In the genomic region with DNA sequence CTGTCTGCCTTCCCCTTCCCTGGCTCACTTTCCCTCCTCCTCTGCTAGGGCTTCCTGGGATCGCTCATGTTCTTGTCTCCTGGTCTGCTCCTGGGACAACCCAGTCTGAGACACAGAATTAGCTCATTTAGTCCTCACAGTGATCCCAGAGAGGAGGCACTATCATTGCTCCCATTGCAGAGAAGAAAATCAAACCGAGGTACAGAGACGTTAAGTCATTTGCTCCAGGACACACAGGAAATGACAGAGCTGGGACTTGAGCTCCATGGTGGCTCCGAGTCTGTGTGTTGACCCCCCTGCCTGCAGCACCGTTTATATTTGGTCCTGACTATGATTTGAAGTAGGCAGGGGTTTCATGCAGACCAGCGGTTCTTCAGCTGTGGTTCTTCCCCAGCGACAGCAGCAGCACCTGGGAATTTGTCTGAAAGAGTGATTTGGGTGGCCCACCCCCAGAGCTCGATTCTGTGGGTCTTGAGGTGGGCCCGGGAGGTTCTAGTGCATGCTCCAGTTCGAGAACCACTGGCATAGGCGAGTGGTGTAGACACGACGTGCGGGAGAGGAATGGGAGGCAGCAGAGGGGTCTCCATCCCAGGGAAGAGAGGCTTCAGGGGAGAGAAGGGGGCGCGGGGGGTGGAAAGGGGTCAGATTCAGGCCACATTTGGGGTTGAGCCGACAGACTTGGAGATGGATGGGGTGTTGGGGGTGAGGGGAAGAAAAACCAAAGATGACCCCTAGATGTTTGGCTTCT, we compare ENCODE assay signal across 16 cellular contexts. TPM values are rescaled to one million over a fixed set of nuclear protein-coding genes. Genes with fewer than 3 reads are reported as not detected.
DNase-seq lines count a peak whose midpoint lies in the region; ATAC-seq and TF ChIP-seq lines count a peak whose summit lies in the region.
"Had no signal": no experiment of that assay in that cellular context is flagged by ENCODE, and none has a peak within 500 bp of the region (broad histone marks: within the 10 kb centered on the region; RNA-seq: fewer than 3 reads in every experiment).

No MANE protein-coding gene starts in this region.

- H3K4me2 ChIP-seq in neural progenitor cell, result no peak overlapping the region
- H3K4me2 ChIP-seq: A549, BLaER1 had no signal

- H3K36me3 ChIP-seq in duodenal mucosa (ENCODE audit: control insufficient read depth in 1 of 2, insufficient read depth in 2 of 2, low read length in 2 of 2) (no peaks in the 10 kb centered on the region), right lobe of liver (no peaks in the 10 kb centered on the region), neural progenitor cell (no peaks in the 10 kb centered on the region), tibial artery (no peaks in the 10 kb centered on the region), gastrocnemius medialis (no peaks in the 10 kb centered on the region)
- H3K36me3 ChIP-seq: BLaER1 had no signal

- no peak for DNase-seq in right lobe of liver
- DNase-seq in neural progenitor cell (ENCODE audit: low spot score), result no peak
- no peak for DNase-seq in tibial artery
- no peak for DNase-seq in NOMO-1 treated with dmso at 0.1 percent for 144 hours (lab: John Stamatoyannopoulos, UW; ENCODE audit: unreplicated experiment)
- DNase-seq in Ammon's horn (ENCODE audit: low spot score), result no peak
- no peak for DNase-seq in GM19238 (ENCODE audit: insufficient read length, low spot score)
- no peak for DNase-seq in gastrocnemius medialis
- DNase-seq: Caco-2; CD8-positive, alpha-beta memory T cell; DND-41; GDM1; IMR-90 had no signal

- H3K4me3 ChIP-seq in duodenal mucosa (ENCODE audit: low read depth in 1 of 2, low read length in 2 of 2) (no peak overlapping the region), right lobe of liver (no peak overlapping the region), neural progenitor cell (no peak overlapping the region), tibial artery (no peak overlapping the region), gastrocnemius medialis (no peak overlapping the region)
- H3K4me3 ChIP-seq: A549, BLaER1 had no signal

- H3K27ac ChIP-seq in duodenal mucosa (ENCODE audit: low read depth, low read length), result peak overlapping the region; percentile 37
- H3K27ac ChIP-seq in right lobe of liver, result peak overlapping the region in 2 of 3 donors; percentile 96 to 98
- no peak overlapping the region for H3K27ac ChIP-seq in neural progenitor cell
- peak overlapping the region; percentile 87 to 95 for H3K27ac ChIP-seq in tibial artery
- H3K27ac ChIP-seq in gastrocnemius medialis, result no peak overlapping the region
- H3K27ac ChIP-seq: A549, BLaER1 had no signal

- 73% methylated on average over 16 of the region's 17 CpGs for WGBS in right lobe of liver (ENCODE audit: insufficient coverage, low coverage, low lambda C conversion rate, missing lambda C conversion rate)

- H3F3A ChIP-seq in neural progenitor cell (ENCODE audit: low read depth), result no peaks in the 10 kb centered on the region

- peaks cover 19% of the 10 kb centered on the region for H3K27me3 Mint-ChIP-seq in neural progenitor cell (ENCODE audit: insufficient read depth, low read depth)

- H3K4me1 Mint-ChIP-seq in neural progenitor cell, result peaks cover 19% of the 10 kb centered on the region
- H3K4me1 Mint-ChIP-seq: CD8-positive, alpha-beta memory T cell had no signal

- intact Hi-C loops in right lobe of liver (cut with DNase I) (loop anchor here in 1 of 2 donors (5.0 kb wide), 1 partner anchor 58 kb away; a partner anchor contains a TSS), tibial artery (cut with DNase I; ENCODE audit: low total_unique reads) (loop anchor here (10.0 kb wide), 1 partner anchor 559 kb away; no protein-coding TSS in a partner anchor), gastrocnemius medialis (cut with DNase I; ENCODE audit: low total_unique reads) (no loop called here)

- no peaks in the 10 kb centered on the region for H4K20me1 ChIP-seq in neural progenitor cell (ENCODE audit: low read depth)
- H4K20me1 ChIP-seq: BLaER1 had no signal

- no peak overlapping the region for H3K4me3 Mint-ChIP-seq in neural progenitor cell
- H3K4me3 Mint-ChIP-seq: CD8-positive, alpha-beta memory T cell had no signal

- H3K9ac ChIP-seq in duodenal mucosa (ENCODE audit: low read depth in 1 of 2, low read length in 2 of 2) (peak overlapping the region in 1 of 2 donors; percentile 7), neural progenitor cell (no peak overlapping the region)
- H3K9ac ChIP-seq: BLaER1 had no signal

- H3K9me3 Mint-ChIP-seq in neural progenitor cell, result peaks cover 6% of the 10 kb centered on the region

- H3K27me3 ChIP-seq in duodenal mucosa (ENCODE audit: control insufficient read depth in 1 of 2, insufficient read depth in 2 of 2, low read length in 2 of 2), result peaks cover 0 to 2% of the 10 kb centered on the region in 2 donors
- H3K27me3 ChIP-seq in right lobe of liver, result no peaks in the 10 kb centered on the region
- H3K27me3 ChIP-seq in neural progenitor cell, result no peaks in the 10 kb centered on the region
- H3K27me3 ChIP-seq in tibial artery, result peaks cover 0 to under 1% of the 10 kb centered on the region in 2 donors
- peaks cover 2 to 11% (median 6%) of the 10 kb centered on the region in 3 donors for H3K27me3 ChIP-seq in gastrocnemius medialis

- H3K4me1 ChIP-seq in duodenal mucosa (ENCODE audit: control insufficient read depth in 1 of 2, insufficient read depth in 2 of 2, low read length in 2 of 2), result peaks cover 42 to 54% of the 10 kb centered on the region in 2 donors
- H3K4me1 ChIP-seq in right lobe of liver, result peaks cover 0 to 74% (median 29%) of the 10 kb centered on the region in 4 donors
- H3K4me1 ChIP-seq in neural progenitor cell, result peaks cover 7% of the 10 kb centered on the region
- H3K4me1 ChIP-seq in tibial artery, result peaks cover 0 to 62% (median 24%) of the 10 kb centered on the region in 4 donors
- peaks cover 0 to 9% of the 10 kb centered on the region in 2 donors for H3K4me1 ChIP-seq in gastrocnemius medialis
- H3K4me1 ChIP-seq: BLaER1 had no signal

- TF ChIP-seq POLR2A in right lobe of liver (IDR thresholded peaks at IDR 0.05) (no peak), gastrocnemius medialis (IDR thresholded peaks at IDR 0.05) (no peak)

- H3K79me2 ChIP-seq in neural progenitor cell (ENCODE audit: low read depth), result no peaks in the 10 kb centered on the region

- H2AFZ ChIP-seq in neural progenitor cell (replicated peaks), result no peak overlapping the region

- H3K36me3 Mint-ChIP-seq in neural progenitor cell, result no peaks in the 10 kb centered on the region

- peak overlapping the region; percentile 9 for H3K27ac Mint-ChIP-seq in neural progenitor cell
- H3K27ac Mint-ChIP-seq: CD8-positive, alpha-beta memory T cell had no signal

- H3K9me3 ChIP-seq in duodenal mucosa (ENCODE audit: control insufficient read depth in 1 of 2, low read length in 2 of 2), result peaks cover 0 to 4% of the 10 kb centered on the region in 2 donors
- no peaks in the 10 kb centered on the region for H3K9me3 ChIP-seq in right lobe of liver
- no peaks in the 10 kb centered on the region for H3K9me3 ChIP-seq in neural progenitor cell (ENCODE audit: low read depth)
- H3K9me3 ChIP-seq in tibial artery, result peaks cover 0 to 10% (median 0%) of the 10 kb centered on the region in 3 donors
- H3K9me3 ChIP-seq in gastrocnemius medialis, result no peaks in the 10 kb centered on the region

- in situ Hi-C loops in gastrocnemius medialis (cut with MboI; ENCODE audit: low sequenced_read_pairs in 4 of 4), result no loop called here

- TF ChIP-seq CTCF in right lobe of liver (IDR thresholded peaks at IDR 0.05) (no peak), neural progenitor cell (IDR thresholded peaks at IDR 0.05) (no peak), tibial artery (IDR thresholded peaks at IDR 0.05) (no peak), gastrocnemius medialis (IDR thresholded peaks at IDR 0.05 in 4 of 5, conservative IDR thresholded peaks at IDR 0.05 in 1 of 5) (no peak)

- ATAC-seq in right lobe of liver (no peak), gastrocnemius medialis (no peak)
- ATAC-seq: A549, HCT116 had no signal

RNA-seq across cellular contexts. Expression of a gene that starts 24.7 kb away (rescaled TPM):
- total RNA-seq in right lobe of liver (1,000 to 10,000 TPM in 2 of 6 experiments, 100 to 1,000 TPM in 4; 187 to 1,757 (median 778) TPM), neural progenitor cell (ENCODE audit: low replicate concordance) (not detected in 2 replicates), gastrocnemius medialis (1 to 10 TPM in 3 of 4 donors, under 1 TPM in 1; 0.10 to 3.2 (median 1.7) TPM)
- total RNA-seq: Caco-2; CD8-positive, alpha-beta memory T cell; IMR-90 had no signal

RNA-seq across cellular contexts. Expression of a gene that starts 34.6 kb away (rescaled TPM):
- total RNA-seq in right lobe of liver, result under 1 TPM in 4 of 6 experiments, not detected in 2; 0.14 to 0.75 (median 0.36) TPM
- total RNA-seq in neural progenitor cell (ENCODE audit: low replicate concordance), result not detected in 2 replicates
- total RNA-seq in gastrocnemius medialis, result not detected
- total RNA-seq: Caco-2, IMR-90 had no signal

Comparison
In these comparisons a context has a peak if more than half of its experiments do, and no peak if none do; other contexts are left out.
1. H3K27ac ChIP-seq: peak in duodenal mucosa (single experiment), right lobe of liver (2 of 3) and tibial artery (2 of 2); none in neural progenitor cell (single experiment) and gastrocnemius medialis (0 of 4).
2. RNA of a gene that starts 24.7 kb away (total RNA-seq): 187 to 1,757 TPM in right lobe of liver; 0.10 to 3.2 TPM in gastrocnemius medialis and not detected in neural progenitor cell; every median in the first group is over 10 times any median in the second.